In the genomic region with DNA sequence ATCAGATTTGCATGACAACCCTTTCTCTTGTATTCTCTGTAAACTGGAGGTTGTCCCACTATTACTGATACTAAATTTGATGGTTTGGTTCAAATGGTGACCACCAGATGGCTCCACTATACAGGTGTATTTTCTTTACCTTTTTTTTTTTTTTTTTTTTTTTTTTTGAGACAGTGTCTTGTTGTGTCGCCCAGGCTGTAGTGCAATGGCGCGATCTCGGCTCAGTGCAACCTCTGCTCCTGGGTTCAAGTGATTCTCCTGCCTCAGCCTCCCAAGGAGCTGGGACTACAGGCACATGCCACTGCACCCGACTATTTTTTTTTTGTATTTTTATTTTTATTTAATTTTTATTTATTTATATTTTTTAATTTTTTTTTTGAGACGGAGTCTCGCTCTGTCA, we compare ENCODE assay signal across 9 cellular contexts. TPM values are rescaled to one million over a fixed set of nuclear protein-coding genes. Genes with fewer than 3 reads are reported as not detected.
DNase-seq lines count a peak whose midpoint lies in the region; ATAC-seq and TF ChIP-seq lines count a peak whose summit lies in the region.
"Had no signal": no experiment of that assay in that cellular context is flagged by ENCODE, and none has a peak within 500 bp of the region (broad histone marks: within the 10 kb centered on the region; RNA-seq: fewer than 3 reads in every experiment).

No MANE protein-coding gene starts in this region.

- no peaks in the 10 kb centered on the region for H3K9me3 ChIP-seq in T-helper 17 cell (ENCODE audit: control insufficient read depth, low read length, poor library complexity, severe bottlenecking)

- DNase-seq in NCI-H82 (lab: John Stamatoyannopoulos, UW), result peak; percentile 64
- no peak for DNase-seq in NCI-H82 treated with DMSO at 0.1 percent for 48 hours (lab: John Stamatoyannopoulos, UW; ENCODE audit: unreplicated experiment)
- peak in 2 of 3 donors; percentile 12 to 16 for DNase-seq in T-helper 17 cell
- DNase-seq in fibroblast of mammary gland (ENCODE audit: low read depth), result peak; percentile 40
- no peak for DNase-seq in stimulated activated naive CD8-positive, alpha-beta T cell treated with anti-CD3 and anti-CD28 coated beads, Interleukin-15, Interleukin-2, amounts not matched to agents 100 U/mL and 50 U/mL, for 24 hours

- H3K4me3 ChIP-seq in fibroblast of mammary gland (ENCODE audit: control insufficient read depth, low read depth, low read length), result no peak overlapping the region

- no peaks in the 10 kb centered on the region for H3K27me3 Mint-ChIP-seq in T-helper 17 cell
- H3K27me3 Mint-ChIP-seq: activated naive CD4-positive, alpha-beta T cell treated with anti-CD3 and anti-CD28 coated beads, Interleukin-2, amount 50 U/mL, for 24 hours had no signal

- H3K4me1 Mint-ChIP-seq in T-helper 17 cell, result peaks cover 5% of the 10 kb centered on the region

- no peak overlapping the region for H3K4me3 Mint-ChIP-seq in T-helper 17 cell
- H3K4me3 Mint-ChIP-seq: activated naive CD4-positive, alpha-beta T cell treated with anti-CD3 and anti-CD28 coated beads, Interleukin-2, amount 50 U/mL, for 24 hours had no signal

- H3K36me3 Mint-ChIP-seq in T-helper 17 cell (ENCODE audit: low read depth), result peaks cover 4% of the 10 kb centered on the region

- no peak overlapping the region for H3K27ac Mint-ChIP-seq in T-helper 17 cell
- H3K27ac Mint-ChIP-seq: activated naive CD4-positive, alpha-beta T cell treated with anti-CD3 and anti-CD28 coated beads, Interleukin-2, amount 50 U/mL, for 24 hours had no signal

- ATAC-seq in HG02973 (IDR thresholded peaks at IDR 0.05; ENCODE audit: unreplicated experiment), result peak; percentile 51
- peak; percentile 86 for ATAC-seq in T-helper 17 cell
- peak; percentile 47 for ATAC-seq in stimulated activated naive CD8-positive, alpha-beta T cell treated with anti-CD3 and anti-CD28 coated beads, Interleukin-15, Interleukin-2, amounts not matched to agents 100 U/mL and 50 U/mL, for 24 hours
- no peak for ATAC-seq in HG02938 (IDR thresholded peaks at IDR 0.05; ENCODE audit: unreplicated experiment)
- ATAC-seq in HG02610 (IDR thresholded peaks at IDR 0.05; ENCODE audit: unreplicated experiment), result no peak

- peak; percentile 26 for TF ChIP-seq CTCF in fibroblast of mammary gland (conservative IDR thresholded peaks at IDR 0.05; ENCODE audit: control insufficient read depth, insufficient read depth, low read depth, low read length)

RNA-seq across cellular contexts. Expression of a gene that starts 6.6 kb away (rescaled TPM):
- total RNA-seq in T-helper 17 cell, result 100 to 1,000 TPM; 159 to 160 TPM

RNA-seq across cellular contexts. Expression of a gene that starts 27.7 kb away (rescaled TPM):
- total RNA-seq in T-helper 17 cell, result 100 to 1,000 TPM; 200 to 292 TPM

RNA-seq across cellular contexts. Expression of a gene that starts 41.1 kb away (rescaled TPM):
- 10 to 100 TPM; 26.9 to 34.6 TPM for total RNA-seq in T-helper 17 cell

Comparison
In these comparisons a context has a peak if more than half of its experiments do, and no peak if none do; other contexts are left out.
1. DNase-seq: peak in NCI-H82 (single experiment), T-helper 17 cell (2 of 3) and fibroblast of mammary gland (single experiment); none in NCI-H82 treated with DMSO at 0.1 percent for 48 hours (single experiment) and stimulated activated naive CD8-positive, alpha-beta T cell treated with anti-CD3 and anti-CD28 coated beads, Interleukin-15, Interleukin-2, amounts not matched to agents 100 U/mL and 50 U/mL, for 24 hours (single experiment).
2. ATAC-seq: peak in HG02973 (single experiment), T-helper 17 cell (single experiment) and stimulated activated naive CD8-positive, alpha-beta T cell treated with anti-CD3 and anti-CD28 coated beads, Interleukin-15, Interleukin-2, amounts not matched to agents 100 U/mL and 50 U/mL, for 24 hours (single experiment); none in HG02938 (single experiment) and HG02610 (single experiment).